11 cellular contexts compared by ENCODE assay signal in genomic region chr7:20301311-20301939, GRCh38. TPM values are rescaled to one million over a fixed set of nuclear protein-coding genes. Genes with fewer than 3 reads are reported as not detected.
A peak's percentile ranks its signal among the peaks of the same experiment; 100 is the strongest.
DNase-seq lines count a peak whose midpoint lies in the region; ATAC-seq and TF ChIP-seq lines count a peak whose summit lies in the region.
"Had no signal": no experiment of that assay in that cellular context is flagged by ENCODE, and none has a peak within 500 bp of the region (broad histone marks: within the 10 kb centered on the region; RNA-seq: fewer than 3 reads in every experiment).

No MANE protein-coding gene starts in this region.

- H3K4me3 Mint-ChIP-seq in activated T-cell treated with anti-CD3 and anti-CD28 coated beads, Interleukin-2, amount 50 U/mL, for 4 hours, result no peak overlapping the region
- H3K4me3 Mint-ChIP-seq: activated CD4-positive, alpha-beta memory T cell treated with anti-CD3 and anti-CD28 coated beads, Interleukin-2, amount 10 ng/mL, durations not matched to agents 7 days and 5 days had no signal

- 53% methylated on average over 4 of the region's 4 CpGs for whole genome bisulfite sequencing in SK-N-SH (ENCODE audit: low lambda C conversion rate)

- TF ChIP-seq CTCF in SK-N-SH (IDR thresholded peaks at IDR 0.05) (no peak), left lung (IDR thresholded peaks at IDR 0.05) (no peak)

- H2AFZ ChIP-seq in SK-N-SH (ENCODE audit: low read depth), result peak overlapping the region; percentile 56; the same call in 1 of the 2 replicates

- intact Hi-C loops in left lung (cut with DNase I), result no loop called here
- intact Hi-C loops in left ventricle myocardium superior (cut with micrococcal nuclease), result no loop called here

- H3K27me3 ChIP-seq in SK-N-SH (ENCODE audit: insufficient read depth) (no peaks in the 10 kb centered on the region), left lung (no peaks in the 10 kb centered on the region)

- ATAC-seq in GM18867 (IDR thresholded peaks at IDR 0.05; ENCODE audit: unreplicated experiment) (peak; percentile 34), HG02981 (IDR thresholded peaks at IDR 0.05; ENCODE audit: unreplicated experiment) (peak; percentile 33), left lung (no peak), left ventricle myocardium superior (no peak)
- ATAC-seq in activated T-cell treated with anti-CD3 and anti-CD28 coated beads, Interleukin-2, amount 50 U/mL, for 4 hours, result no peak
- ATAC-seq: Panc1 had no signal

- no peaks in the 10 kb centered on the region for H3K36me3 Mint-ChIP-seq in activated T-cell treated with anti-CD3 and anti-CD28 coated beads, Interleukin-2, amount 50 U/mL, for 4 hours (ENCODE audit: insufficient read depth)

- H3F3A ChIP-seq in SK-N-SH (replicated peaks; ENCODE audit: insufficient read depth), result peaks cover 26% of the 10 kb centered on the region

- H3K4me1 Mint-ChIP-seq in activated T-cell treated with anti-CD3 and anti-CD28 coated beads, Interleukin-2, amount 50 U/mL, for 4 hours (ENCODE audit: low read depth), result peaks cover 2% of the 10 kb centered on the region

- POLR2A ChIA-PET in SK-N-SH (lab: Yijun Ruan, JAX), result no interaction called here

- 0 out of 4 replicates have a peak, but pooled peaks of 1 of the 2 experiments have one; percentile 51 for TF ChIP-seq EP300 in SK-N-SH (IDR thresholded peaks at IDR 0.05; ENCODE audit: borderline replicate concordance in 1 of 2, low read depth in 1 of 2, low read length in 1 of 2)

- H3K9ac ChIP-seq in SK-N-SH, result peak overlapping the region; percentile 16; the same call in 1 of the 2 replicates

- TF ChIP-seq RAD21 in SK-N-SH (IDR thresholded peaks at IDR 0.05; ENCODE audit: low read length), result no peak

- no peaks in the 10 kb centered on the region for H3K9me3 Mint-ChIP-seq in activated T-cell treated with anti-CD3 and anti-CD28 coated beads, Interleukin-2, amount 50 U/mL, for 4 hours
- H3K9me3 Mint-ChIP-seq: activated CD4-positive, alpha-beta memory T cell treated with anti-CD3 and anti-CD28 coated beads, Interleukin-2, amount 10 ng/mL, durations not matched to agents 7 days and 5 days had no signal

- H3K9me3 ChIP-seq in SK-N-SH, result no peaks in the 10 kb centered on the region
- no peaks in the 10 kb centered on the region for H3K9me3 ChIP-seq in left lung

- no peaks in the 10 kb centered on the region for H3K79me2 ChIP-seq in SK-N-SH (ENCODE audit: insufficient read depth)

- H3K36me3 ChIP-seq in SK-N-SH (replicated peaks in 1 of 2; ENCODE audit: control insufficient read depth in 1 of 2, insufficient read depth in 2 of 2, low read length in 1 of 2) (no peaks in the 10 kb centered on the region), left lung (no peaks in the 10 kb centered on the region)

- H3K4me2 ChIP-seq in SK-N-SH, result peak overlapping the region; percentile 38; the same call in 1 of the 2 replicates

- DNase-seq in SK-N-SH (no peak), left lung (no peak), SIG-M5 (lab: John Stamatoyannopoulos, UW) (no peak), left ventricle myocardium superior (no peak)
- DNase-seq in activated T-cell treated with anti-CD3 and anti-CD28 coated beads, Interleukin-2, amount 50 U/mL, for 4 hours, result no peak
- DNase-seq: activated CD4-positive, alpha-beta memory T cell treated with anti-CD3 and anti-CD28 coated beads, Interleukin-2, amount 10 ng/mL, durations not matched to agents 7 days and 5 days; central memory CD4-positive, alpha-beta T cell; Karpas-422 had no signal

- H3K4me1 ChIP-seq in SK-N-SH (ENCODE audit: control insufficient read depth in 1 of 2, insufficient read depth in 2 of 2, low read depth in 1 of 2, low read length in 1 of 2) (peaks cover 0 to 11% of the 10 kb centered on the region in 2 experiments; a peak in 3 of 4 replicates), left lung (no peaks in the 10 kb centered on the region)

- H3K27ac ChIP-seq in SK-N-SH (ENCODE audit: low read depth in 2 of 2, low read length in 1 of 2) (peak overlapping the region; percentile 4 to 83; a peak in 3 of 4 replicates), left lung (peak overlapping the region; percentile 33 to 71)

- no peaks in the 10 kb centered on the region for H4K20me1 ChIP-seq in SK-N-SH (ENCODE audit: insufficient read depth)

- no peaks in the 10 kb centered on the region for H3K9me2 ChIP-seq in SK-N-SH

- CTCF ChIA-PET in SK-N-SH (lab: Yijun Ruan, JAX), result interaction anchor here (0.6 to 2.4 kb wide), 6 partner anchors 10 to 554 kb away, joined by 3 to 6 read pairs (median 4); no protein-coding TSS in a partner anchor

- no peaks in the 10 kb centered on the region for H3K27me3 Mint-ChIP-seq in activated T-cell treated with anti-CD3 and anti-CD28 coated beads, Interleukin-2, amount 50 U/mL, for 4 hours (ENCODE audit: low read depth)
- H3K27me3 Mint-ChIP-seq: activated CD4-positive, alpha-beta memory T cell treated with anti-CD3 and anti-CD28 coated beads, Interleukin-2, amount 10 ng/mL, durations not matched to agents 7 days and 5 days had no signal

- H3K4me3 ChIP-seq in SK-N-SH (ENCODE audit: low read depth in 2 of 2, low read length in 1 of 2) (no peak overlapping the region), left lung (no peak overlapping the region)

TF ChIP-seq in SK-N-SH, 30 proteins besides CTCF, POLR2A, EP300 and RAD21:
- TF ChIP-seq TEAD4 (IDR thresholded peaks at IDR 0.05; ENCODE audit: borderline replicate concordance, insufficient read depth) (no peak), PBX3 (IDR thresholded peaks at IDR 0.05) (peak; percentile 44; the same call in 1 of the 2 replicates), FOXJ3 (CRISPR knock-in tag; IDR thresholded peaks at IDR 0.05) (no peak), NFIC (IDR thresholded peaks at IDR 0.05; ENCODE audit: borderline replicate concordance) (peak; percentile 25; the same call in 1 of the 2 replicates), YY1 (IDR thresholded peaks at IDR 0.05; ENCODE audit: low read depth) (peak; percentile 23; the same call in 1 of the 2 replicates), RFX5 (IDR thresholded peaks at IDR 0.05; ENCODE audit: low read length) (no peak), TCF12 (IDR thresholded peaks at IDR 0.05) (peak; percentile 68), FOSL2 (IDR thresholded peaks at IDR 0.05; ENCODE audit: borderline replicate concordance, low read depth) (peak; percentile 72), RXRA (IDR thresholded peaks at IDR 0.05; ENCODE audit: borderline replicate concordance, low read depth) (peak; percentile 72; the same call in 1 of the 2 replicates), ZBTB33 (IDR thresholded peaks at IDR 0.05; ENCODE audit: borderline replicate concordance, low read depth) (no peak), JUND (IDR thresholded peaks at IDR 0.05) (peak; percentile 80)

RNA-seq across cellular contexts. Expression of gene ITGB8, which starts 29.3 kb away (rescaled TPM):
- polyA plus RNA-seq in SK-N-SH (2012; rRNA removed), result 0.62 and 0.99 TPM in 2 replicates
- 0.81 and 0.82 TPM in 2 replicates for polyA plus RNA-seq in SK-N-SH (2012; cell fraction: cytosol; rRNA removed)
- 1.2 and 2.0 TPM in 2 replicates for polyA plus RNA-seq in SK-N-SH (2012; cell fraction: nucleus; rRNA removed)
- total RNA-seq in left lung (10 to 100 TPM; 11.0 to 14.2 TPM), left ventricle myocardium superior (4.8 TPM)
- total RNA-seq in activated T-cell treated with anti-CD3 and anti-CD28 coated beads, Interleukin-2, amount 50 U/mL, for 4 hours, result under 1 TPM; 0.10 to 0.19 (median 0.11) TPM
- total RNA-seq: activated CD4-positive, alpha-beta memory T cell treated with anti-CD3 and anti-CD28 coated beads, Interleukin-2, amount 10 ng/mL, durations not matched to agents 7 days and 5 days had no signal

Comparison
In these comparisons a context has a peak if more than half of its experiments do, and no peak if none do; other contexts are left out.
1. ATAC-seq: peak in GM18867 (single experiment) and HG02981 (single experiment); none in left lung (single experiment), activated T-cell treated with anti-CD3 and anti-CD28 coated beads, Interleukin-2, amount 50 U/mL, for 4 hours (0 of 2) and left ventricle myocardium superior (single experiment).